1 cellular context compared by ENCODE assay signal in genomic region chr4:1870328-1870577, GRCh38.
TF ChIP-seq lines count a peak whose summit lies in the region.

No MANE protein-coding gene starts in this region.

TF ChIP-seq in HEK293, 187 proteins besides CTCF, POLR2A, EP300 and RAD21 (continued from another document):
- no peak for TF ChIP-seq HIC1 (tag by site-specific recombination; IDR thresholded peaks at IDR 0.05)
